27 cellular contexts compared by ENCODE assay signal in genomic region chr9:26058111-26058895, GRCh38.
DNase-seq lines count a peak whose midpoint lies in the region; ATAC-seq, FAIRE-seq and TF ChIP-seq lines count a peak whose summit lies in the region.
"Had no signal": no experiment of that assay in that cellular context is flagged by ENCODE, and none has a peak within 500 bp of the region (broad histone marks: within the 10 kb centered on the region; RNA-seq: fewer than 3 reads in every experiment).

No MANE protein-coding gene starts in this region.

- FAIRE-seq in RCC 7860 (lab: Jason Lieb, UNC): no peak
- FAIRE-seq: colon, GM12891, H54 had no signal

- DNase-seq in ELR (ENCODE audit: low read depth) (peak; percentile 9), RCC 7860 (ENCODE audit: low spot score) (peak; percentile 32), epithelial cell of proximal tubule (ENCODE audit: low read depth) (peak; percentile 2), renal cortical epithelial cell (ENCODE audit: low read depth) (peak; percentile 40), C1 segment of cervical spinal cord (lab: John Stamatoyannopoulos, UW) (no peak), HCEC 1CT (no peak), GM13976 (ENCODE audit: low spot score) (no peak)
- DNase-seq: activated CD4-positive, alpha-beta T cell treated with anti-CD3 and anti-CD28 coated beads for 36 hours; activated naive CD4-positive, alpha-beta T cell treated with anti-CD3 and anti-CD28 coated beads, Interleukin-2, amount 50 U/mL, for 16 hours; amygdala; CD4-positive, alpha-beta T cell; heart right ventricle; mucosa of descending colon; NCI-H1436 treated with DMSO at 0.1 percent for 48 hours; NCI-H345; NCI-H774; Peyer's patch; stimulated activated naive B cell treated with anti-CD40 and anti-IgM and Interleukin-4, amounts not matched to agents 10 μg/mL and 1 μg/mL and 100 μg/mL, for 72 hours; substantia nigra; upper lobe of left lung had no signal

- TF ChIP-seq CTCF in epithelial cell of proximal tubule (conservative IDR thresholded peaks at IDR 0.05; ENCODE audit: low read depth, low read length) (no peak), GM13976 (IDR thresholded peaks at IDR 0.05; ENCODE audit: borderline replicate concordance, control extremely low read depth, extremely low read depth, insufficient read depth, missing control alignments) (no peak)

- no peak for ATAC-seq in HG03354 (IDR thresholded peaks at IDR 0.05; ENCODE audit: poor library complexity, severe bottlenecking, unreplicated experiment)
- ATAC-seq: activated CD4-positive, alpha-beta T cell treated with anti-CD3 and anti-CD28 coated beads for 36 hours; activated T-helper 17 cell treated with anti-CD3 and anti-CD28 coated beads, Interleukin-2, amount 50 U/mL, for 72 hours; heart right ventricle; mucosa of descending colon; stimulated activated naive B cell treated with anti-CD40 and anti-IgM and Interleukin-4, amounts not matched to agents 10 μg/mL and 1 μg/mL and 100 μg/mL, for 72 hours had no signal

- H3K4me3 ChIP-seq in epithelial cell of proximal tubule (ENCODE audit: low read depth, low read length): no peak overlapping the region
- H3K4me3 ChIP-seq: heart right ventricle, lung, mucosa of descending colon, Peyer's patch, skin epidermis, upper lobe of left lung had no signal

- in situ Hi-C loops in GM13976 (cut with MboI; ENCODE audit: low sequenced_read_pairs, unreplicated experiment): no loop called here

Comparison
In these comparisons a context has a peak if more than half of its experiments do, and no peak if none do; other contexts are left out.
1. DNase-seq: peak in ELR (single experiment), RCC 7860 (single experiment), epithelial cell of proximal tubule (single experiment) and renal cortical epithelial cell (single experiment); none in C1 segment of cervical spinal cord (0 of 14), HCEC 1CT (single experiment) and GM13976 (single experiment).